Comparison of ENCODE assay signal across 33 cellular contexts in the genomic region with DNA sequence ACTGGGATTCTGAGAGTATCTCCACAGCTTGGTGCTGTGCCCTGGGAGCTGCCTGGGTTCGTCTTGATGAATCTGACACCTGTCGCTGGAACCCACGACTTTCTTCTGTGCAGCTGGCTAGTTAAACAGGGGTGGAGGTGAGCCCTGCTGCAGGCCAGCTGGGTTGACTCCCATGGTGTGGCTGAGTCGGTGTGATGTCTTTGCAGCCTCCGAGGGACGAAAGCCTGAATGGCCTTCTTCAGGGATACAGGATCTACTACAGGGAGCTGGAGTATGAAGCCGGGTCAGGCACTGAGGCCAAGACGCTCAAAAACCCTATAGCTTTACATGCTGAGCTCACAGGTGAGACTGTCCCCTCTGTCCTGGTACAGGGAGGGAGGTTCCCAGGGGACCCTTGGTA.
"Had no signal": no experiment of that assay in that cellular context is flagged by ENCODE, and none has a peak within 500 bp of the region (broad histone marks: within the 10 kb centered on the region; RNA-seq: fewer than 3 reads in every experiment).

No MANE protein-coding gene starts in this region.

- H3K27me3 Mint-ChIP-seq: activated B cell treated with CpG ODN at 0.5 μM for 24 hours; activated CD8-positive, alpha-beta memory T cell treated with anti-CD3 and anti-CD28 coated beads, Interleukin-2, amount 10 ng/mL, durations not matched to agents 7 days and 5 days; activated CD8-positive, alpha-beta T cell treated with anti-CD3 and anti-CD28 coated beads for 36 hours; activated naive CD4-positive, alpha-beta T cell treated with anti-CD3 and anti-CD28 coated beads, Interleukin-2, amount 50 U/mL, for 24 hours; activated naive CD8-positive, alpha-beta T cell treated with anti-CD3 and anti-CD28 coated beads for 36 hours; activated naive CD8-positive, alpha-beta T cell treated with anti-CD3 and anti-CD28 coated beads, Interleukin-2, amount 50 U/mL, for 24 hours had no signal

- H3K36me3 ChIP-seq: adrenal gland, colonic mucosa, WERI-Rb-1 had no signal

- FAIRE-seq: endometrium, endothelial cell of umbilical vein, frontal cortex had no signal

- ATAC-seq: activated CD4-positive, CD25-positive, alpha-beta regulatory T cell treated with anti-CD3 and anti-CD28 coated beads, Interleukin-2, amount 50 U/mL, for 24 hours; activated CD8-positive, alpha-beta memory T cell treated with anti-CD3 and anti-CD28 coated beads, Interleukin-2, amount 10 ng/mL, durations not matched to agents 7 days and 5 days; activated CD8-positive, alpha-beta T cell treated with anti-CD3 and anti-CD28 coated beads for 36 hours; activated naive CD8-positive, alpha-beta T cell treated with anti-CD3 and anti-CD28 coated beads, Interleukin-2, amount 50 U/mL, for 24 hours; body of pancreas; T-helper 17 cell had no signal

- H3K36me3 Mint-ChIP-seq: activated CD8-positive, alpha-beta memory T cell treated with anti-CD3 and anti-CD28 coated beads, Interleukin-2, amount 10 ng/mL, durations not matched to agents 7 days and 5 days; activated naive CD4-positive, alpha-beta T cell treated with anti-CD3 and anti-CD28 coated beads, Interleukin-2, amount 50 U/mL, for 24 hours; activated naive CD8-positive, alpha-beta T cell treated with anti-CD3 and anti-CD28 coated beads for 36 hours had no signal

- DNase-seq: activated B cell treated with CpG ODN at 0.5 μM for 24 hours; activated CD4-positive, alpha-beta T cell treated with anti-CD3 and anti-CD28 coated beads for 48 hours; activated CD4-positive, alpha-beta T cell treated with anti-CD3 and anti-CD28 coated beads, Interleukin-2, amount 50 U/mL, for 1 hour; activated CD4-positive, alpha-beta T cell treated with anti-CD3 and anti-CD28 coated beads, Interleukin-2, amount 50 U/mL, for 48 hours; activated CD8-positive, alpha-beta memory T cell treated with anti-CD3 and anti-CD28 coated beads, Interleukin-2, amount 10 ng/mL, durations not matched to agents 7 days and 5 days; activated CD8-positive, alpha-beta memory T cell treated with anti-CD3 and anti-CD28 coated beads, Interleukin-2, amount 50 U/mL, for 4 hours; activated CD8-positive, alpha-beta T cell treated with anti-CD3 and anti-CD28 coated beads for 36 hours; activated effector memory CD4-positive, alpha-beta T cell treated with anti-CD3 and anti-CD28 coated beads, Interleukin-2, amount 50 U/mL, for 16 hours; activated naive CD4-positive, alpha-beta T cell treated with anti-CD3 and anti-CD28 coated beads for 36 hours; activated naive CD8-positive, alpha-beta T cell treated with anti-CD3 and anti-CD28 coated beads for 36 hours; activated naive CD8-positive, alpha-beta T cell treated with anti-CD3 and anti-CD28 coated beads, Interleukin-2, amount 50 U/mL, for 24 hours; activated T-cell treated with anti-CD3 and anti-CD28 coated beads, Interleukin-2, amount 50 U/mL, for 1 hour; activated T-cell treated with anti-CD3 and anti-CD28 coated beads, Interleukin-2, amount 50 U/mL, for 48 hours; adrenal gland; amygdala; body of pancreas; caudate nucleus; colonic mucosa; effector CD8-positive, alpha-beta T cell; foreskin fibroblast; T-helper 1 cell; T-helper 17 cell; T1000; WERI-Rb-1 had no signal

- H3K27ac ChIP-seq: adrenal gland, body of pancreas, colonic mucosa, epithelial cell of prostate, WERI-Rb-1 had no signal

- H3K4me1 ChIP-seq: adrenal gland, body of pancreas, colonic mucosa had no signal

- H3K27me3 ChIP-seq: adrenal gland, body of pancreas, colonic mucosa had no signal

- H3K27ac Mint-ChIP-seq: activated B cell treated with CpG ODN at 0.5 μM for 24 hours; activated CD8-positive, alpha-beta memory T cell treated with anti-CD3 and anti-CD28 coated beads, Interleukin-2, amount 10 ng/mL, durations not matched to agents 7 days and 5 days; activated CD8-positive, alpha-beta T cell treated with anti-CD3 and anti-CD28 coated beads for 36 hours; activated naive CD4-positive, alpha-beta T cell treated with anti-CD3 and anti-CD28 coated beads for 36 hours; activated naive CD4-positive, alpha-beta T cell treated with anti-CD3 and anti-CD28 coated beads, Interleukin-2, amount 50 U/mL, for 24 hours; activated naive CD8-positive, alpha-beta T cell treated with anti-CD3 and anti-CD28 coated beads for 36 hours; activated naive CD8-positive, alpha-beta T cell treated with anti-CD3 and anti-CD28 coated beads, Interleukin-2, amount 50 U/mL, for 24 hours; activated T-helper 1 cell treated with anti-CD3 and anti-CD28 coated beads, Interleukin-12 subunit alpha, Interleukin-12 subunit beta, Interleukin-2, Interleukin-4 antibody, amounts not matched to agents 30 ng/mL and 10 ng/mL and 1 ng/mL, durations not matched to agents 14 hours and 24 hours and 36 hours; activated T-helper 2 cell treated with anti-CD3 and anti-CD28 coated beads, Interferon-gamma antibody, Interleukin-2, Interleukin-4, amounts not matched to agents 10 μg/mL and 5 μg/mL and 100 μg/mL, durations not matched to agents 14 hours and 24 hours and 36 hours; T-helper 17 cell; T-helper 2 cell treated with Interferon-gamma antibody and Interleukin-4, amounts not matched to agents 5 μg/mL and 100 μg/mL, for 36 hours had no signal

- H3K9me3 Mint-ChIP-seq: activated B cell treated with CpG ODN at 0.5 μM for 24 hours; activated CD8-positive, alpha-beta T cell treated with anti-CD3 and anti-CD28 coated beads for 36 hours; activated naive CD4-positive, alpha-beta T cell treated with anti-CD3 and anti-CD28 coated beads for 36 hours; activated naive CD4-positive, alpha-beta T cell treated with anti-CD3 and anti-CD28 coated beads, Interleukin-2, amount 50 U/mL, for 24 hours; activated naive CD8-positive, alpha-beta T cell treated with anti-CD3 and anti-CD28 coated beads for 36 hours; activated naive CD8-positive, alpha-beta T cell treated with anti-CD3 and anti-CD28 coated beads, Interleukin-2, amount 50 U/mL, for 24 hours; activated T-helper 1 cell treated with anti-CD3 and anti-CD28 coated beads, Interleukin-12 subunit alpha, Interleukin-12 subunit beta, Interleukin-2, Interleukin-4 antibody, amounts not matched to agents 30 ng/mL and 10 ng/mL and 1 ng/mL, durations not matched to agents 14 hours and 24 hours and 36 hours; activated T-helper 2 cell treated with anti-CD3 and anti-CD28 coated beads, Interferon-gamma antibody, Interleukin-2, Interleukin-4, amounts not matched to agents 10 μg/mL and 5 μg/mL and 100 μg/mL, durations not matched to agents 14 hours and 24 hours and 36 hours; T-helper 2 cell treated with Interferon-gamma antibody and Interleukin-4, amounts not matched to agents 5 μg/mL and 100 μg/mL, for 36 hours had no signal

- H3K4me3 Mint-ChIP-seq: activated B cell treated with CpG ODN at 0.5 μM for 24 hours; activated CD8-positive, alpha-beta memory T cell treated with anti-CD3 and anti-CD28 coated beads, Interleukin-2, amount 10 ng/mL, durations not matched to agents 7 days and 5 days; activated CD8-positive, alpha-beta T cell treated with anti-CD3 and anti-CD28 coated beads for 36 hours; activated naive CD4-positive, alpha-beta T cell treated with anti-CD3 and anti-CD28 coated beads for 36 hours; activated naive CD4-positive, alpha-beta T cell treated with anti-CD3 and anti-CD28 coated beads, Interleukin-2, amount 50 U/mL, for 24 hours; activated naive CD8-positive, alpha-beta T cell treated with anti-CD3 and anti-CD28 coated beads for 36 hours; activated naive CD8-positive, alpha-beta T cell treated with anti-CD3 and anti-CD28 coated beads, Interleukin-2, amount 50 U/mL, for 24 hours; activated T-helper 1 cell treated with anti-CD3 and anti-CD28 coated beads, Interleukin-12 subunit alpha, Interleukin-12 subunit beta, Interleukin-2, Interleukin-4 antibody, amounts not matched to agents 30 ng/mL and 10 ng/mL and 1 ng/mL, durations not matched to agents 14 hours and 24 hours and 36 hours; T-helper 17 cell; T-helper 2 cell treated with Interferon-gamma antibody and Interleukin-4, amounts not matched to agents 5 μg/mL and 100 μg/mL, for 36 hours had no signal

- H3K4me1 Mint-ChIP-seq: activated B cell treated with CpG ODN at 0.5 μM for 24 hours; activated CD8-positive, alpha-beta memory T cell treated with anti-CD3 and anti-CD28 coated beads, Interleukin-2, amount 10 ng/mL, durations not matched to agents 7 days and 5 days; activated naive CD4-positive, alpha-beta T cell treated with anti-CD3 and anti-CD28 coated beads, Interleukin-2, amount 50 U/mL, for 24 hours; activated naive CD8-positive, alpha-beta T cell treated with anti-CD3 and anti-CD28 coated beads for 36 hours; activated naive CD8-positive, alpha-beta T cell treated with anti-CD3 and anti-CD28 coated beads, Interleukin-2, amount 50 U/mL, for 24 hours had no signal

- H3K4me3 ChIP-seq: adrenal gland, body of pancreas, colonic mucosa had no signal

- H3K9me3 ChIP-seq: adrenal gland, body of pancreas, colonic mucosa had no signal
